In the genomic region with DNA sequence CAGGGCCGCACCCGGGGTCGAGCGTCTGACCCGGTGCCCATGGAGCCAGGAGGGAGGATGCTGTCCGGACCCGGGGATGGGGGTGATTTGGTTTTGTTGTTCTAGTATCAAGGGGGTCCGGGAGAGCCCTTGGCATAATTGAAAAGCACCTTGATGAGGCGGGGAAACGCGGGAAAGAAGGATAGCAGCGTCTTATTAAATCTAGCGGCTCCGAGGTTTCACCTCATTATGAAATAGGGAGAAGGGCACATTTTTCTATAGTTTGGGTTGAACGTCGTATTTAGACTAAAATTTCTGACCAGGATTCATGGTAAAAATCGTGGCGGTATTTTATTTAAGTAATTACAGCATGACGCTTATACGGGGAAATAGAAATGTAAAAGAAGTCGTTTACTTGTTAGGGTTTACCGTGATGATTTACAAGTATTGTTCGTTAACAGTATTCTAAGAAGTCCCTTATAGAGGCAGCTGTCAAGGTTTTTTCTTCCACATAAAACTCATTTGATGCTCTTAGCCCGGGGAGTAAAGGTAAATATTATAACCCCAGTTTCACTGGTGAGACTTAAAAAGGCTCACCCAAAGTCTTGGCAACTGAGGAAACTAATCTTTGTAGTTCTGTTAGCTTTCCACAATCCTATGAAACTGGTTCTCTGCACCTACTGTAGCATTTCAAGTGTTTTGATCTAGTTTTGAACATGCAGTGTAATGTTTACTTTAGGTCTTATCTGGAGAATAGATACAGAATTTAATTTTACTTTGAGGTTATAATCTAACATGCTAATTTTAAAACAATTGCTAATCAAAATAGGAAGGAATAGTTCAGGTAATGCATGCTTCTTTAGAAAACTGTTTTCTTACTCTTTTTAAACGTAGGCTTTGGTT, we compare ENCODE assay signal across 8 cellular contexts. TPM values are rescaled to one million over a fixed set of nuclear protein-coding genes. Genes with fewer than 3 reads are reported as not detected.
DNase-seq lines count a peak whose midpoint lies in the region; ATAC-seq, FAIRE-seq and TF ChIP-seq lines count a peak whose summit lies in the region.

No MANE protein-coding gene starts in this region.

- H3K4me1 ChIP-seq in A673 (ENCODE audit: insufficient read depth, low read length, poor library complexity, severe bottlenecking) (peaks cover 22% of the 10 kb centered on the region), HEK293 (ENCODE audit: control insufficient read depth, insufficient read depth, low read length) (peaks cover 22% of the 10 kb centered on the region), HepG2 (ENCODE audit: insufficient read depth, low read length) (peaks cover 70% of the 10 kb centered on the region), tibial nerve (peaks cover 0 to 40% (median 21%) of the 10 kb centered on the region in 4 donors)

- H3K36me3 ChIP-seq in A673 (ENCODE audit: insufficient read depth, low read length, poor library complexity, severe bottlenecking) (no peaks in the 10 kb centered on the region), HEK293 (ENCODE audit: control insufficient read depth in 2 of 2, insufficient read depth in 1 of 2, low read length in 2 of 2) (peaks cover 11 to 12% of the 10 kb centered on the region in 2 experiments; a peak in 2 of 3 replicates), HepG2 (replicated peaks in 1 of 2; ENCODE audit: control insufficient read depth in 1 of 2, insufficient read depth in 2 of 2, low read length in 2 of 2) (peaks cover 0 to 1% of the 10 kb centered on the region in 2 experiments; a peak in 1 of 5 replicates), tibial nerve (no peaks in the 10 kb centered on the region)

- CTCF ChIA-PET in A673 (lab: Charles Lee) (no interaction called here), HEK293 (lab: Yijun Ruan, JAX) (interaction anchor here (1.1 kb wide), 1 partner anchor 94 kb away, joined by 3 read pairs; no protein-coding TSS in a partner anchor), HepG2 (lab: Yijun Ruan, JAX; ENCODE audit: low intra/inter-chr PET ratio, low total read pairs) (no interaction called here)

- POLR2A ChIA-PET in A673 (lab: Charles Lee; ENCODE audit: low non-redundant PET): interaction anchor here (0.6 to 1.0 kb wide), 2 partner anchors 12 to 48 kb away, joined by 3 to 4 read pairs; no protein-coding TSS in a partner anchor
- POLR2A ChIA-PET in HEK293 (lab: Yijun Ruan, JAX): interaction anchor here (0.5 to 1.4 kb wide), 12 partner anchors 12 to 323 kb away, joined by 3 to 46 read pairs (median 5); a partner anchor contains a TSS
- POLR2A ChIA-PET in HepG2 (lab: Yijun Ruan, JAX): interaction anchor here (0.7 to 4.2 kb wide), 37 partner anchors 7 to 510 kb away, joined by 3 to 54 read pairs (median 5); a partner anchor contains a TSS

- in situ Hi-C loops in HepG2 (cut with HindIII; ENCODE audit: extremely low pct_ligation_motif_present, low pct_unique_long_range_greater_than_20kb): no loop called here

- FAIRE-seq in HepG2 (lab: Jason Lieb, UNC) (no peak), urothelium cell line (lab: Jason Lieb, UNC) (no peak)

- intact Hi-C loops in A673 (cut with micrococcal nuclease; ENCODE audit: unreplicated experiment): loop anchor here (10.0 kb wide), 1 partner anchor 435 kb away; a partner anchor contains a TSS
- intact Hi-C loops in HepG2 (cut with micrococcal nuclease; ENCODE audit: unreplicated experiment): no loop called here

- ATAC-seq in HepG2 (no peak), GM18498 (IDR thresholded peaks at IDR 0.05; ENCODE audit: unreplicated experiment) (no peak)

- no peak for TF ChIP-seq RAD21 in HepG2 (CRISPR knock-in tag; IDR thresholded peaks at IDR 0.05)

- 0% methylated on average over 23 to 25 of the region's 25 CpGs for WGBS in adipose tissue, 3 donors
- under 1% methylated on average over 25 of the region's 25 CpGs for WGBS in HepG2 (ENCODE audit: low lambda C conversion rate)
- WGBS in tibial nerve, 2 donors: 0 to 1% methylated on average over 25 of the region's 25 CpGs

- peak in 1 of 2 experiments; percentile 2; a peak in 1 of 4 replicates for TF ChIP-seq EP300 in HepG2 (IDR thresholded peaks at IDR 0.05; ENCODE audit: low read depth in 2 of 2, low read length in 2 of 2)
- no peak for TF ChIP-seq EP300 in HepG2 (CRISPR knock-in tag; IDR thresholded peaks at IDR 0.05; ENCODE audit: borderline replicate concordance)
- no peak for TF ChIP-seq EP300 in tibial nerve (IDR thresholded peaks at IDR 0.05)

- H3K9ac ChIP-seq in HepG2 (ENCODE audit: insufficient read depth, low read depth, low read length): peak overlapping the region; percentile 97

- H3K79me2 ChIP-seq in HepG2 (ENCODE audit: insufficient read depth, low read length): peaks cover 57% of the 10 kb centered on the region

- H3K27me3 ChIP-seq in A673 (replicated peaks; ENCODE audit: insufficient read depth, low read depth, low read length, poor library complexity) (no peaks in the 10 kb centered on the region), HepG2 (ENCODE audit: control insufficient read depth in 1 of 2, insufficient read depth in 2 of 2, low read length in 2 of 2) (no peaks in the 10 kb centered on the region), tibial nerve (no peaks in the 10 kb centered on the region)

- H3K4me3 ChIP-seq in A673 (ENCODE audit: low read depth, low read length, poor library complexity, severe bottlenecking): peak overlapping the region; percentile 83
- H3K4me3 ChIP-seq in HEK293 (ENCODE audit: low read depth, low read length): peak overlapping the region; percentile 98
- H3K4me3 ChIP-seq in HepG2 (replicated peaks in 1 of 3; ENCODE audit: insufficient read depth in 1 of 3, low read depth in 2 of 3, low read length in 3 of 3): peak overlapping the region; percentile 82 to 96 (median 94)
- peak overlapping the region; percentile 85 to 97 (median 92) for H3K4me3 ChIP-seq in tibial nerve

- peak overlapping the region; percentile 95 for H3K4me2 ChIP-seq in HepG2 (ENCODE audit: low read depth, low read length)

- BruUV-seq in A673 (replicated peaks; lab: Mats Ljungman, UMichigan) (TSS peak; percentile 56), HepG2 (replicated peaks; lab: Mats Ljungman, UMichigan) (TSS peak; percentile 64)

- H3K9me3 ChIP-seq in A673 (ENCODE audit: low read depth, low read length, poor library complexity, severe bottlenecking): no peaks in the 10 kb centered on the region
- H3K9me3 ChIP-seq in HEK293 (ENCODE audit: control insufficient read depth, insufficient read depth, low read depth, low read length): no peaks in the 10 kb centered on the region
- H3K9me3 ChIP-seq in HepG2 (ENCODE audit: low read length): no peaks in the 10 kb centered on the region
- H3K9me3 ChIP-seq in tibial nerve: no peaks in the 10 kb centered on the region

- peaks cover 55% of the 10 kb centered on the region for H4K20me1 ChIP-seq in HepG2 (ENCODE audit: insufficient read depth, low read length)

- no peak for TF ChIP-seq POLR2A in HepG2 (IDR thresholded peaks at IDR 0.05; ENCODE audit: insufficient read depth in 1 of 2, low read depth in 2 of 2, low read length in 2 of 2)
- no peak for TF ChIP-seq POLR2A in tibial nerve (IDR thresholded peaks at IDR 0.05)

- DNase-seq in A673 (ENCODE audit: low spot score) (no peak), HepG2 (ENCODE audit: low spot score) (no peak), tibial nerve (ENCODE audit: low spot score in 2 of 2) (peak in 1 of 2 donors; percentile 15), glomerular visceral epithelial cell (ENCODE audit: extremely low spot score) (no peak), urothelium cell line (ENCODE audit: low spot score) (no peak)

- H3K27ac ChIP-seq in A673 (ENCODE audit: low read depth, low read length, poor library complexity, severe bottlenecking) (peak overlapping the region; percentile 98), HEK293 (ENCODE audit: extremely low read depth, low read depth, low read length) (peak overlapping the region; percentile 97), adipose tissue (ENCODE audit: low read depth, low read length) (peak overlapping the region; percentile 71), HepG2 (ENCODE audit: extremely low read length, insufficient read depth, low read length) (peak overlapping the region; percentile 95), tibial nerve (peak overlapping the region; percentile 97 to 100 (median 98))

- no peak overlapping the region for H2AFZ ChIP-seq in HepG2 (ENCODE audit: low read length)

- TF ChIP-seq CTCF in A673 (conservative IDR thresholded peaks at IDR 0.05; ENCODE audit: low read depth, low read length): no peak
- 0 out of 2 replicates have a peak, but pooled peaks have one; percentile 5 for TF ChIP-seq CTCF in HEK293 (tag by site-specific recombination; IDR thresholded peaks at IDR 0.05)
- TF ChIP-seq CTCF in HepG2 (CRISPR knock-in tag; IDR thresholded peaks at IDR 0.05): no peak
- no peak for TF ChIP-seq CTCF in tibial nerve (IDR thresholded peaks at IDR 0.05)

RNA-seq across cellular contexts. Expression of a gene that starts 0.8 kb away (rescaled TPM):
- total RNA-seq in A673 (2021) (185 and 194 TPM in 2 replicates), HepG2 (2016; rRNA removed; fragmentation: Illumina TruSeq; extraction: Trizol) (60.2 and 108 TPM in 2 replicates), tibial nerve (100 to 1,000 TPM in 3 of 4 donors, 10 to 100 TPM in 1; 80.8 to 114 (median 105) TPM)
- polyA plus RNA-seq in adipose tissue (10 to 100 TPM; 40.0 to 64.0 (median 44.7) TPM), HepG2 (2011; rRNA removed) (95.9 and 120 TPM in 2 replicates)
- 18.8 and 26.1 TPM in 2 replicates for total RNA-seq in HepG2 (2016; cell fraction: cytosol; rRNA removed; fragmentation: Illumina TruSeq; extraction: Trizol; ENCODE audit: low read depth)
- 62.5 and 109 TPM in 2 replicates for total RNA-seq in HepG2 (2016; cell fraction: insoluble cytoplasmic fraction; rRNA removed; fragmentation: Illumina TruSeq; extraction: Trizol)
- total RNA-seq in HepG2 (2016; cell fraction: membrane; rRNA removed; fragmentation: Illumina TruSeq; extraction: Trizol): 14.5 and 18.9 TPM in 2 replicates
- 195 TPM in 2 replicates for total RNA-seq in HepG2 (2016; cell fraction: nucleus; rRNA removed; fragmentation: Illumina TruSeq; extraction: Trizol)
- 30.0 and 34.7 TPM in 2 replicates for polyA plus RNA-seq in HepG2 (2011; cell fraction: cytosol; rRNA removed)
- 415 and 478 TPM in 2 replicates for polyA plus RNA-seq in HepG2 (2011; cell fraction: nucleus; rRNA removed)
- 194 and 235 TPM in 2 replicates for polyA plus RNA-seq in HepG2 (2012)
- 7.1 and 8.6 TPM in 2 replicates for polyA plus RNA-seq in HepG2 (2016; cell fraction: cytosol; fragmentation: Illumina TruSeq; extraction: Trizol; ENCODE audit: low read depth)
- 136 and 147 TPM in 2 replicates for polyA plus RNA-seq in HepG2 (2016; cell fraction: insoluble cytoplasmic fraction; fragmentation: Illumina TruSeq; extraction: Trizol; ENCODE audit: low read depth)
- 13.0 and 18.1 TPM in 2 replicates for polyA plus RNA-seq in HepG2 (2016; cell fraction: membrane; fragmentation: Illumina TruSeq; extraction: Trizol; ENCODE audit: low read depth)
- 530 TPM in 2 replicates for polyA plus RNA-seq in HepG2 (2016; cell fraction: nucleus; fragmentation: Illumina TruSeq; extraction: Trizol; ENCODE audit: insufficient read depth, low read depth)
- polyA minus RNA-seq in HepG2 (2011; rRNA and poly(A)+ RNA removed; ENCODE audit: low replicate concordance): 33.0 and 52.4 TPM in 2 replicates
- polyA minus RNA-seq in HepG2 (2011; cell fraction: cytosol; rRNA and poly(A)+ RNA removed): 14.1 and 14.4 TPM in 2 replicates
- polyA minus RNA-seq in HepG2 (2011; cell fraction: nucleus; rRNA and poly(A)+ RNA removed): 321 and 363 TPM in 2 replicates

RNA-seq across cellular contexts. Expression of a gene that starts 12.5 kb away (rescaled TPM):
- total RNA-seq in A673 (2021) (54.2 and 61.3 TPM in 2 replicates), HepG2 (2016; rRNA removed; fragmentation: Illumina TruSeq; extraction: Trizol) (46.4 and 52.4 TPM in 2 replicates), tibial nerve (10 to 100 TPM; 48.0 to 80.6 (median 55.0) TPM)
- polyA plus RNA-seq in adipose tissue (10 to 100 TPM in 2 of 3 donors, 1 to 10 TPM in 1; 8.2 to 37.9 (median 35.7) TPM), HepG2 (2011; rRNA removed) (30.2 and 35.0 TPM in 2 replicates)
- 14.8 and 17.0 TPM in 2 replicates for total RNA-seq in HepG2 (2016; cell fraction: cytosol; rRNA removed; fragmentation: Illumina TruSeq; extraction: Trizol; ENCODE audit: low read depth)
- total RNA-seq in HepG2 (2016; cell fraction: insoluble cytoplasmic fraction; rRNA removed; fragmentation: Illumina TruSeq; extraction: Trizol): 43.9 and 45.1 TPM in 2 replicates
- 53.6 and 57.7 TPM in 2 replicates for total RNA-seq in HepG2 (2016; cell fraction: membrane; rRNA removed; fragmentation: Illumina TruSeq; extraction: Trizol)
- total RNA-seq in HepG2 (2016; cell fraction: nucleus; rRNA removed; fragmentation: Illumina TruSeq; extraction: Trizol): 27.7 and 32.1 TPM in 2 replicates
- 20.9 and 27.5 TPM in 2 replicates for polyA plus RNA-seq in HepG2 (2011; cell fraction: cytosol; rRNA removed)
- 14.0 and 17.7 TPM in 2 replicates for polyA plus RNA-seq in HepG2 (2011; cell fraction: nucleus; rRNA removed)
- polyA plus RNA-seq in HepG2 (2012): 25.7 and 26.1 TPM in 2 replicates
- 12.7 TPM in 2 replicates for polyA plus RNA-seq in HepG2 (2016; cell fraction: cytosol; fragmentation: Illumina TruSeq; extraction: Trizol; ENCODE audit: low read depth)
- polyA plus RNA-seq in HepG2 (2016; cell fraction: insoluble cytoplasmic fraction; fragmentation: Illumina TruSeq; extraction: Trizol; ENCODE audit: low read depth): 37.2 and 46.0 TPM in 2 replicates
- polyA plus RNA-seq in HepG2 (2016; cell fraction: membrane; fragmentation: Illumina TruSeq; extraction: Trizol; ENCODE audit: low read depth): 34.9 and 37.7 TPM in 2 replicates
- 52.0 and 58.7 TPM in 2 replicates for polyA plus RNA-seq in HepG2 (2016; cell fraction: nucleus; fragmentation: Illumina TruSeq; extraction: Trizol; ENCODE audit: insufficient read depth, low read depth)
- 22.7 and 24.6 TPM in 2 replicates for polyA minus RNA-seq in HepG2 (2011; rRNA and poly(A)+ RNA removed; ENCODE audit: low replicate concordance)
- 31.7 and 31.9 TPM in 2 replicates for polyA minus RNA-seq in HepG2 (2011; cell fraction: cytosol; rRNA and poly(A)+ RNA removed)
- 21.2 and 23.9 TPM in 2 replicates for polyA minus RNA-seq in HepG2 (2011; cell fraction: nucleus; rRNA and poly(A)+ RNA removed)

RNA-seq across cellular contexts. Expression of a gene that starts 47.2 kb away (rescaled TPM):
- total RNA-seq in A673 (2021) (not detected in 2 replicates), HepG2 (2016; rRNA removed; fragmentation: Illumina TruSeq; extraction: Trizol) (0.11 TPM in 1 of 2 replicates, not detected in the other), tibial nerve (not detected)
- polyA plus RNA-seq in adipose tissue (under 1 TPM in 1 of 3 donors, not detected in 2; 0.33 TPM), HepG2 (2011; rRNA removed) (0.03 and 0.09 TPM in 2 replicates)
- total RNA-seq in HepG2 (2016; cell fraction: cytosol; rRNA removed; fragmentation: Illumina TruSeq; extraction: Trizol; ENCODE audit: low read depth): 0.35 TPM in 1 of 2 replicates, not detected in the other
- total RNA-seq in HepG2 (2016; cell fraction: insoluble cytoplasmic fraction; rRNA removed; fragmentation: Illumina TruSeq; extraction: Trizol): not detected in 2 replicates
- total RNA-seq in HepG2 (2016; cell fraction: membrane; rRNA removed; fragmentation: Illumina TruSeq; extraction: Trizol): 0.52 TPM in 1 of 2 replicates, not detected in the other
- not detected in 2 replicates for total RNA-seq in HepG2 (2016; cell fraction: nucleus; rRNA removed; fragmentation: Illumina TruSeq; extraction: Trizol)
- polyA plus RNA-seq in HepG2 (2011; cell fraction: cytosol; rRNA removed): 0.05 TPM in 1 of 2 replicates, not detected in the other
- 0.03 TPM in 1 of 2 replicates, not detected in the other for polyA plus RNA-seq in HepG2 (2011; cell fraction: nucleus; rRNA removed)
- polyA plus RNA-seq in HepG2 (2012): 0.27 and 0.63 TPM in 2 replicates
- not detected in 2 replicates for polyA plus RNA-seq in HepG2 (2016; cell fraction: cytosol; fragmentation: Illumina TruSeq; extraction: Trizol; ENCODE audit: low read depth)
- not detected in 2 replicates for polyA plus RNA-seq in HepG2 (2016; cell fraction: insoluble cytoplasmic fraction; fragmentation: Illumina TruSeq; extraction: Trizol; ENCODE audit: low read depth)
- polyA plus RNA-seq in HepG2 (2016; cell fraction: membrane; fragmentation: Illumina TruSeq; extraction: Trizol; ENCODE audit: low read depth): 0.27 TPM in 1 of 2 replicates, not detected in the other
- not detected in 2 replicates for polyA plus RNA-seq in HepG2 (2016; cell fraction: nucleus; fragmentation: Illumina TruSeq; extraction: Trizol; ENCODE audit: insufficient read depth, low read depth)
- not detected in 2 replicates for polyA minus RNA-seq in HepG2 (2011; rRNA and poly(A)+ RNA removed; ENCODE audit: low replicate concordance)
- polyA minus RNA-seq in HepG2 (2011; cell fraction: cytosol; rRNA and poly(A)+ RNA removed): not detected in 2 replicates
- polyA minus RNA-seq in HepG2 (2011; cell fraction: nucleus; rRNA and poly(A)+ RNA removed): 0.26 TPM in 1 of 2 replicates, not detected in the other
